Comparison of ENCODE assay signal across 8 cellular contexts in genomic region chr10:130136214-130137076, GRCh38. TPM values are rescaled to one million over a fixed set of nuclear protein-coding genes. Genes with fewer than 3 reads are reported as not detected.
DNase-seq lines count a peak whose midpoint lies in the region; ATAC-seq, FAIRE-seq and TF ChIP-seq lines count a peak whose summit lies in the region.

Gene GLRX3 (plus strand): TSS chr10:130136391. CDS start chr10:130136421, 30 bp downstream.

- CTCF ChIA-PET in PC-3 (lab: Charles Lee): interaction anchor here (1.0 to 1.1 kb wide), 2 partner anchors 26 to 27 kb away, joined by 5 to 7 read pairs; partner anchors contain the start of gene C10orf143

- H3K27ac ChIP-seq in HUES48 (ENCODE audit: low read depth, low read length) (peak within 1 kb of the TSS; percentile 81), PC-3 (ENCODE audit: low read length) (peak within 1 kb of the TSS; percentile 86), muscle layer of duodenum (ENCODE audit: low read length) (peak within 1 kb of the TSS; percentile 45)

- peak within 1 kb of the TSS; percentile 95 for H3K4me3 ChIP-seq in HUES48 (ENCODE audit: low read depth, low read length)
- peak within 1 kb of the TSS; percentile 89 for H3K4me3 ChIP-seq in PC-3 (ENCODE audit: low read length)
- peak within 1 kb of the TSS; percentile 81 to 94 for H3K4me3 ChIP-seq in muscle layer of duodenum (ENCODE audit: low read depth in 1 of 2, low read length in 2 of 2)

- FAIRE-seq in D721Med (lab: Jason Lieb, UNC): no peak

- H3K4me1 ChIP-seq in HUES48 (ENCODE audit: control insufficient read depth, insufficient read depth, low read length): peaks cover 12% of the 10 kb centered on the region
- H3K4me1 ChIP-seq in PC-3 (ENCODE audit: insufficient read depth, low read length): peaks cover 14% of the 10 kb centered on the region
- H3K4me1 ChIP-seq in muscle layer of duodenum (ENCODE audit: control insufficient read depth in 1 of 2, insufficient read depth in 2 of 2, low read length in 2 of 2): peaks cover 7 to 42% of the 10 kb centered on the region in 2 donors

- ATAC-seq in GM21367 (IDR thresholded peaks at IDR 0.05; ENCODE audit: unreplicated experiment): peak; percentile 75
- ATAC-seq in PC-3: peak; percentile 71
- peak; percentile 90 for ATAC-seq in esophagus mucosa

- peaks cover 51% of the 10 kb centered on the region for H3K79me2 ChIP-seq in PC-3 (ENCODE audit: low read length)

- TF ChIP-seq CTCF in D721Med (IDR thresholded peaks at IDR 0.05; ENCODE audit: insufficient read depth, missing control alignments): no peak
- no peak for TF ChIP-seq CTCF in PC-3 (conservative IDR thresholded peaks at IDR 0.05; ENCODE audit: low read depth, low read length)

- H2AFZ ChIP-seq in PC-3 (ENCODE audit: low read length): peak within 1 kb of the TSS; percentile 78

- no peaks in the 10 kb centered on the region for H3F3A ChIP-seq in PC-3 (ENCODE audit: low read length, unreplicated experiment)

- BruUV-seq in PC-3 (replicated peaks; lab: Mats Ljungman, UMichigan): no TSS peak

- POLR2A ChIA-PET in PC-3 (lab: Charles Lee; ENCODE audit: unreplicated experiment): interaction anchor here (0.5 to 1.1 kb wide), 3 partner anchors 25 to 26 kb away, joined by 4 to 9 read pairs (median 5); no protein-coding TSS in a partner anchor

- no peaks in the 10 kb centered on the region; the same call in 1 of the 2 replicates for H3K27me3 ChIP-seq in HUES48 (ENCODE audit: control insufficient read depth, insufficient read depth, low read length)
- H3K27me3 ChIP-seq in PC-3 (ENCODE audit: low read length): no peaks in the 10 kb centered on the region
- H3K27me3 ChIP-seq in muscle layer of duodenum (ENCODE audit: low read depth, low read length): no peaks in the 10 kb centered on the region

- DNase-seq in D721Med (ENCODE audit: insufficient read length, low spot score) (peak; percentile 41), PC-3 (peak; percentile 73)
- DNase-seq in activated T-cell treated with anti-CD3 and anti-CD28 coated beads, Interleukin-2, amount 50 U/mL, for 48 hours: peak; percentile 91 to 93
- DNase-seq in stimulated activated CD8-positive, alpha-beta memory T cell treated with anti-CD3 and anti-CD28 coated beads, Interleukin-7, amount 100 ng/mL, for 4 hours (ENCODE audit: low read depth in 2 of 2): peak; percentile 75 to 87

- H3K9me3 ChIP-seq in HUES48 (ENCODE audit: control insufficient read depth, insufficient read depth, low read length) (no peaks in the 10 kb centered on the region), PC-3 (ENCODE audit: low read length) (no peaks in the 10 kb centered on the region), muscle layer of duodenum (ENCODE audit: control insufficient read depth in 1 of 2, low read length in 2 of 2) (no peaks in the 10 kb centered on the region)

- H3K36me3 ChIP-seq in HUES48 (ENCODE audit: control insufficient read depth, insufficient read depth, low read length) (peaks cover 7% of the 10 kb centered on the region; the same call in 1 of the 2 replicates), PC-3 (ENCODE audit: low read depth, low read length) (no peaks in the 10 kb centered on the region), muscle layer of duodenum (ENCODE audit: control insufficient read depth in 1 of 2, insufficient read depth in 2 of 2, low read length in 2 of 2) (peaks cover 0 to 9% of the 10 kb centered on the region in 2 donors)

- H3K9ac ChIP-seq in HUES48 (ENCODE audit: low read depth, low read length) (peak within 1 kb of the TSS; percentile 85), PC-3 (ENCODE audit: low read length) (peak within 1 kb of the TSS; percentile 89)

- intact Hi-C loops in PC-3 (cut with micrococcal nuclease): loop anchor here (1.0 kb wide), 1 partner anchor 25 kb away; no protein-coding TSS in a partner anchor

- H3K9me2 ChIP-seq in PC-3 (replicated peaks; ENCODE audit: low read length): no peaks in the 10 kb centered on the region

- peak within 1 kb of the TSS; percentile 99 for H3K4me2 ChIP-seq in PC-3 (ENCODE audit: low read length)

- peaks cover 31% of the 10 kb centered on the region for H4K20me1 ChIP-seq in PC-3 (ENCODE audit: low read length)

RNA-seq across cellular contexts. Expression of gene GLRX3, which starts in this region (rescaled TPM):
- total RNA-seq in PC-3 (2014; rRNA removed) (98.1 and 107 TPM in 2 replicates), esophagus mucosa (109 TPM)

Comparison
In these comparisons a context has a peak if more than half of its experiments do, and no peak if none do; other contexts are left out.
1. Peak in every context shown above with its lines: DNase-seq, ATAC-seq, H3K4me3 ChIP-seq and H3K27ac ChIP-seq.
2. DNase-seq: peak in every context shown above with its lines; median percentile 92 in activated T-cell treated with anti-CD3 and anti-CD28 coated beads, Interleukin-2, amount 50 U/mL, for 48 hours; 81 in stimulated activated CD8-positive, alpha-beta memory T cell treated with anti-CD3 and anti-CD28 coated beads, Interleukin-7, amount 100 ng/mL, for 4 hours; 73 in PC-3; 41 in D721Med.